1 cellular context compared by ENCODE assay signal in the genomic region with DNA sequence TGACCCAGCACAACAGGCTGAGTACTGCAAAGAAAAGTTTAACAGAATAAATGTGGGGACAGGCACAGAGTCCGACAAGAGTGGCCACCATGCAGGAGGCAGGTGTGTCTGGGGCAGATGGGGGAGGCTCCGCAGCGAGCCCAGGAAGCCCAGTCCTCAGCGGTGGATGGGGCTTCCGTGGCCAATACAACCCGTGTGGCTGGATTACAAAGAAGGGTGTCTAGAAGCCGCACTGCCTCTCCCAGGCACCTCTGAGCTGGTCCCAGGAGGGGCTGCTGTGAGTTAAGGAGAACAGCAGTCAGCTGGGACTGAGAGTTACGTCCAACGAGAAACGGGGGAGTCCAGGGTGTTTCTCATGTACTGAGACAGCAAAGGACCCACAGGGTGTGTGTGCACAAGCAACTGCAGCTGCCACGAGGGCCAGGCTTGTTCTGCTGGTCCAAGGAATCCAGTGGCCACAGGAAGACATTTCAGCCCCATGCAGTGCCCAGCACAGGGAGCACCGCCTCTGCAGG.
TF ChIP-seq lines count a peak whose summit lies in the region.

No MANE protein-coding gene starts in this region.

TF ChIP-seq in HEK293, 187 proteins besides CTCF, POLR2A, EP300 and RAD21 (continued from another document):
- TF ChIP-seq, protein P1, sequence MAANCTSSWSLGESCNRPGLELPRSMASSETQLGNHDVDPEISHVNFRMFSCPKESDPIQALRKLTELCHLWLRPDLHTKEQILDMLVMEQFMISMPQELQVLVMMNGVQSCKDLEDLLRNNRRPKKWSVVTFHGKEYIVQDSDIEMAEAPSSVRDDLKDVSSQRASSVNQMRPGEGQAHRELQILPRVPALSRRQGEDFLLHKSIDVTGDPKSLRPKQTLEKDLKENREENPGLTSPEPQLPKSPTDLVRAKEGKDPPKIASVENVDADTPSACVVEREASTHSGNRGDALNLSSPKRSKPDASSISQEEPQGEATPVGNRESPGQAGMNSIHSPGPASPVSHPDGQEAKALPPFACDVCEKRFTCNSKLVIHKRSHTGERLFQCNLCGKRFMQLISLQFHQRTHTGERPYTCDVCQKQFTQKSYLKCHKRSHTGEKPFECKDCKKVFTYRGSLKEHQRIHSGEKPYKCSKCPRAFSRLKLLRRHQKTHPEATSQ (tag by site-specific recombination; IDR thresholded peaks at IDR 0.05): no peak
TF ChIP-seq in HEK293: peak in this region for 1.
